ENCODE assay signal across 8 cellular contexts in the genomic region with DNA sequence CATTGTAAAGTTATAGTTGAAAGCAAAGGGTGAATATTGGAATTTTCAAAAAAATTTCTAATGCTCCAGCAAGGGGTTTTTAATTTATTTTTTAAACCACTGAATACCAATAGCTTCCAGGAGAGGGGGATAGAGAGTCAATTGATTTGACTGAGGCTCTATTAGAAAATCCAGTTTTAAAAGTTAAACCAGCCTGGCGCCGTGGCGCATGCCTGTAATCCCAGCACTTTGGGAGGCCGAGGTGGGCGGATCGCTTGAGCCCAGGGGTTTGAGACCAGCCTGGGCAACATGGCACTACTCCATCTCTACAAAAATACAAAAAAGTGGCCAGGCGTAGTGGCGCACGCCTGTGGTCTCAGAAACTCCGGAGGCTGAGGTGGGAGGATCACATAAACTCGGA.
A peak's percentile ranks its signal among the peaks of the same experiment; 100 is the strongest.
DNase-seq lines count a peak whose midpoint lies in the region; ATAC-seq lines count a peak whose summit lies in the region.

No MANE protein-coding gene starts in this region.

- ATAC-seq in left colon (peak; percentile 54), GM21515 (IDR thresholded peaks at IDR 0.05; ENCODE audit: unreplicated experiment) (no peak)

- intact Hi-C loops in left colon (cut with DNase I, micrococcal nuclease) = loop anchor here in 1 of 2 donors (5.0 to 10.0 kb wide), 2 partner anchors 257 to 681 kb away; partner anchors contain the start of gene SCAF11

- peak; percentile 81 for DNase-seq in DMS53 (lab: John Stamatoyannopoulos, UW)
- peak; percentile 7 for DNase-seq in KG1 (lab: John Stamatoyannopoulos, UW)
- peak; percentile 58 for DNase-seq in astrocyte of the hippocampus (ENCODE audit: low read depth, low spot score)
- DNase-seq in left colon = peak in 1 of 2 donors; percentile 21
- DNase-seq in SHP77 treated with DMSO at 0.1 percent for 48 hours (lab: John Stamatoyannopoulos, UW) = no peak
- no peak for DNase-seq in occipital lobe (lab: John Stamatoyannopoulos, UW)
- no peak for DNase-seq in stimulated activated naive CD4-positive, alpha-beta T cell treated with Interleukin-2 at 50 U/mL for 16 hours (lab: John Stamatoyannopoulos, UW)

Comparison
In these comparisons a context has a peak if more than half of its experiments do, and no peak if none do; other contexts are left out.
1. DNase-seq: peak in DMS53 (single experiment), KG1 (single experiment) and astrocyte of the hippocampus (single experiment); none in SHP77 treated with DMSO at 0.1 percent for 48 hours (single experiment), occipital lobe (single experiment) and stimulated activated naive CD4-positive, alpha-beta T cell treated with Interleukin-2 at 50 U/mL for 16 hours (single experiment).